In the genomic region with DNA sequence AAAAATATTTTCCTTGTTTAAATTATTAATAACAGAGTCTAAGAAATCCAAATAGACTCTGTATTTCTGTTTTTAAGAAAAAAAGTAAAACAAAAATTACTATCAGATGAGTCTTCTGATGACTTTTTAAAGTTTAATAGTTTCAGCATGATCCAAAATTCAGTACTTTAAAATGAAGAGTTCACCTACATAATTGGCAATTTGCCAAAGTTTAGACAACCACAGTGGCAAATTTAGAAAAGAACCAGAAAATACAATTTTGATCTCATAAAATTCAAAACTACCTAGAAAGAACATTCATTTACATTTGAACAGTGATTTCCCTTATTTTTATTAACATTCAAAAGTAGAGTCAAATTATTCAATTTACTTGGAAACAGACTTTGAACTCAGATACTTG, we compare ENCODE assay signal across 24 cellular contexts.
"Had no signal": no experiment of that assay in that cellular context is flagged by ENCODE, and none has a peak within 500 bp of the region (broad histone marks: within the 10 kb centered on the region; RNA-seq: fewer than 3 reads in every experiment).

No MANE protein-coding gene starts in this region.

- DNase-seq: activated CD4-positive, alpha-beta memory T cell treated with anti-CD3 and anti-CD28 coated beads, Interleukin-2, amount 10 ng/mL, durations not matched to agents 7 days and 5 days; activated CD4-positive, alpha-beta T cell treated with anti-CD3 and anti-CD28 coated beads for 36 hours; activated CD4-positive, alpha-beta T cell treated with anti-CD3 and anti-CD28 coated beads, Interleukin-2, amount 50 U/mL, for 1 hour; activated CD4-positive, CD25-positive, alpha-beta regulatory T cell; activated gamma-delta T cell; activated naive CD4-positive, alpha-beta T cell treated with anti-CD3 and anti-CD28 coated beads for 36 hours; activated T-cell treated with anti-CD3 and anti-CD28 coated beads for 4 hours; activated T-cell treated with anti-CD3 and anti-CD28 coated beads, Interleukin-2, amount 50 U/mL, for 48 hours; brain microvascular endothelial cell; KG1; NCI-H1092; NCI-H1436 treated with DMSO at 0.1 percent for 48 hours; NCI-H187; NCI-H2081; NCI-H2171 treated with DMSO at 0.1 percent for 48 hours; NCI-H345; NCI-H510A; NCI-H526 treated with DMSO at 0.1 percent for 48 hours; PC-3; SHP77 treated with DMSO at 0.1 percent for 48 hours; T-cell; T-helper 2 cell had no signal

- H3K27ac ChIP-seq: brain microvascular endothelial cell, cardiac muscle cell, VCaP had no signal

- H3K36me3 ChIP-seq: brain microvascular endothelial cell, cardiac muscle cell had no signal

- H3K27me3 ChIP-seq: brain microvascular endothelial cell, cardiac muscle cell had no signal

- H3K4me3 ChIP-seq: cardiac muscle cell had no signal
